Comparison of ENCODE assay signal across 9 cellular contexts in the genomic region with DNA sequence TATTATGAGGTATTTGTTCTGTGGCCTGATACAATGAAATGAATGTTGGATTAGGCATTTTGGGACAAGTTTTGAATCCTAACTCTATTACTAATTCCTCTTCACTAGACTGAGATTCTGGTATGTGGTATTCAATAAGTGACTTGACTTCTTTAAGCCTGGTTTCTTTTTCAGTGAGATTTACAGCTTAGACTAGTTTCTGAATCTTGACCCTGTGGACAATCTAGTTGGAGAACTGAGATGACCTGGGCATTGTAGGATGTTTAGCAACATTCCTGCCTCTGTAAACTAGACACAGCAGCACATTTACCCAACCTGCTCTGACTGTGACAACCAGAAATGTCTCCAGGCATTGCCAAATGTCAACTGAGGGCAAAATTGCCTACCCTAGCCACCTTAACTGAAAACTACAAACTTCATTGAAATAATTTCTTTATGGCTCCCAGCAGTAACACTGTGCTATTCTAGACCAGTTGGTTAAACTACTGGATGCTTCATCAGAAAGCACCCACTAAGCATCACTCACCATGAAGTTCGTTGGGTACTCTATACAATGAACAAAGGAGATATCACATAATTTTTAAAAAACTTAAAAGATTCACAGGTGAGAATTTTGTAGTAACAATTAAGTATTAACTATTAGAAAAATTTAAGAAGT. TPM values are rescaled to one million over a fixed set of nuclear protein-coding genes. Genes with fewer than 3 reads are reported as not detected.
DNase-seq lines count a peak whose midpoint lies in the region; ATAC-seq, FAIRE-seq and TF ChIP-seq lines count a peak whose summit lies in the region.
"Had no signal": no experiment of that assay in that cellular context is flagged by ENCODE, and none has a peak within 500 bp of the region (broad histone marks: within the 10 kb centered on the region; RNA-seq: fewer than 3 reads in every experiment).

No MANE protein-coding gene starts in this region.

- FAIRE-seq in H54 (lab: Jason Lieb, UNC) = peak; percentile 33

- peak in 1 of 2 donors; percentile 21 for ATAC-seq in natural killer cell treated with Interleukin-12 subunit alpha and Interleukin-12 subunit beta and Interleukin-15 and Interleukin-18, amount 100 ng/mL, for 72 hours
- ATAC-seq in HG03139 (IDR thresholded peaks at IDR 0.05; ENCODE audit: unreplicated experiment) = no peak

- no peaks in the 10 kb centered on the region for H3K27me3 Mint-ChIP-seq in activated CD4-positive, alpha-beta memory T cell treated with anti-CD3 and anti-CD28 coated beads, Interleukin-2, amount 10 ng/mL, durations not matched to agents 7 days and 5 days
- no peaks in the 10 kb centered on the region for H3K27me3 Mint-ChIP-seq in natural killer cell treated with Interleukin-12 subunit alpha and Interleukin-12 subunit beta and Interleukin-15 and Interleukin-18, amount 100 ng/mL, for 72 hours

- H3K27ac Mint-ChIP-seq in activated CD4-positive, alpha-beta memory T cell treated with anti-CD3 and anti-CD28 coated beads, Interleukin-2, amount 10 ng/mL, durations not matched to agents 7 days and 5 days = peak overlapping the region; percentile 86
- peak overlapping the region; percentile 87 to 90 for H3K27ac Mint-ChIP-seq in natural killer cell treated with Interleukin-12 subunit alpha and Interleukin-12 subunit beta and Interleukin-15 and Interleukin-18, amount 100 ng/mL, for 72 hours

- peaks cover 76% of the 10 kb centered on the region for H3K4me1 Mint-ChIP-seq in activated CD4-positive, alpha-beta memory T cell treated with anti-CD3 and anti-CD28 coated beads, Interleukin-2, amount 10 ng/mL, durations not matched to agents 7 days and 5 days
- peaks cover 47 to 65% of the 10 kb centered on the region in 2 donors for H3K4me1 Mint-ChIP-seq in natural killer cell treated with Interleukin-12 subunit alpha and Interleukin-12 subunit beta and Interleukin-15 and Interleukin-18, amount 100 ng/mL, for 72 hours (ENCODE audit: low read depth in 2 of 2)

- POLR2A ChIA-PET in activated CD4-positive, alpha-beta memory T cell treated with anti-CD3 and anti-CD28 coated beads, Interleukin-2, amount 10 ng/mL, durations not matched to agents 7 days and 5 days (lab: Charles Lee) = interaction anchor here (0.6 to 10.3 kb wide), 12 partner anchors 8 to 133 kb away, joined by 3 to 228 read pairs (median 7); partner anchors contain the start of gene PTPRC

- peak overlapping the region; percentile 44 for H3K4me3 Mint-ChIP-seq in activated CD4-positive, alpha-beta memory T cell treated with anti-CD3 and anti-CD28 coated beads, Interleukin-2, amount 10 ng/mL, durations not matched to agents 7 days and 5 days
- peak overlapping the region; percentile 82 for H3K4me3 Mint-ChIP-seq in natural killer cell treated with Interleukin-12 subunit alpha and Interleukin-12 subunit beta and Interleukin-15 and Interleukin-18, amount 100 ng/mL, for 72 hours

- peaks cover 19% of the 10 kb centered on the region for H3K4me1 ChIP-seq in HAP-1

- no peak for TF ChIP-seq POLR2A in H54 (IDR thresholded peaks at IDR 0.05; ENCODE audit: low read depth, low read length)

- no peaks in the 10 kb centered on the region for H3K36me3 ChIP-seq in HAP-1 (replicated peaks)

- peak; percentile 4 for DNase-seq in ELR (ENCODE audit: low read depth)
- no peak for DNase-seq in H54 (ENCODE audit: insufficient read length, low spot score)
- DNase-seq in activated CD4-positive, alpha-beta memory T cell treated with anti-CD3 and anti-CD28 coated beads, Interleukin-2, amount 10 ng/mL, durations not matched to agents 7 days and 5 days = no peak
- DNase-seq in natural killer cell treated with Interleukin-12 subunit alpha and Interleukin-12 subunit beta and Interleukin-15 and Interleukin-18, amount 100 ng/mL, for 72 hours (ENCODE audit: low spot score) = no peak
- no peak for DNase-seq in COLO829 (ENCODE audit: low spot score)
- no peak for DNase-seq in HAP-1 (ENCODE audit: low spot score in 2 of 2)
- DNase-seq in NCI-H1105 treated with DMSO at 0.1 percent for 48 hours (lab: John Stamatoyannopoulos, UW) = no peak
- DNase-seq: NCI-H510A had no signal

- no peak overlapping the region for H3K4me3 ChIP-seq in HAP-1

- H3K27me3 ChIP-seq in HAP-1 (ENCODE audit: low read depth) = no peaks in the 10 kb centered on the region

- H3K36me3 Mint-ChIP-seq in activated CD4-positive, alpha-beta memory T cell treated with anti-CD3 and anti-CD28 coated beads, Interleukin-2, amount 10 ng/mL, durations not matched to agents 7 days and 5 days (ENCODE audit: low read depth) = peaks cover 64% of the 10 kb centered on the region
- H3K36me3 Mint-ChIP-seq in natural killer cell treated with Interleukin-12 subunit alpha and Interleukin-12 subunit beta and Interleukin-15 and Interleukin-18, amount 100 ng/mL, for 72 hours = peaks cover 7% of the 10 kb centered on the region

- no peaks in the 10 kb centered on the region for H3K9me3 Mint-ChIP-seq in activated CD4-positive, alpha-beta memory T cell treated with anti-CD3 and anti-CD28 coated beads, Interleukin-2, amount 10 ng/mL, durations not matched to agents 7 days and 5 days
- H3K9me3 Mint-ChIP-seq in natural killer cell treated with Interleukin-12 subunit alpha and Interleukin-12 subunit beta and Interleukin-15 and Interleukin-18, amount 100 ng/mL, for 72 hours = no peaks in the 10 kb centered on the region

- H3K9me3 ChIP-seq in HAP-1 = no peaks in the 10 kb centered on the region

- CTCF ChIA-PET in activated CD4-positive, alpha-beta memory T cell treated with anti-CD3 and anti-CD28 coated beads, Interleukin-2, amount 10 ng/mL, durations not matched to agents 7 days and 5 days (lab: Charles Lee) = interaction anchor here (1.8 kb wide), 1 partner anchor 16 kb away, joined by 4 read pairs; no protein-coding TSS in a partner anchor

- in situ Hi-C loops in HAP-1 (cut with MboI; ENCODE audit: low sequenced_read_pairs) = no loop called here

RNA-seq across cellular contexts. Expression of gene PTPRC, which starts 16.8 kb away (rescaled TPM):
- 100 to 1,000 TPM; 724 to 731 TPM for total RNA-seq in activated CD4-positive, alpha-beta memory T cell treated with anti-CD3 and anti-CD28 coated beads, Interleukin-2, amount 10 ng/mL, durations not matched to agents 7 days and 5 days
- 100 to 1,000 TPM; 334 to 761 TPM for total RNA-seq in natural killer cell treated with Interleukin-12 subunit alpha and Interleukin-12 subunit beta and Interleukin-15 and Interleukin-18, amount 100 ng/mL, for 72 hours
